8 cellular contexts compared by ENCODE assay signal in the genomic region with DNA sequence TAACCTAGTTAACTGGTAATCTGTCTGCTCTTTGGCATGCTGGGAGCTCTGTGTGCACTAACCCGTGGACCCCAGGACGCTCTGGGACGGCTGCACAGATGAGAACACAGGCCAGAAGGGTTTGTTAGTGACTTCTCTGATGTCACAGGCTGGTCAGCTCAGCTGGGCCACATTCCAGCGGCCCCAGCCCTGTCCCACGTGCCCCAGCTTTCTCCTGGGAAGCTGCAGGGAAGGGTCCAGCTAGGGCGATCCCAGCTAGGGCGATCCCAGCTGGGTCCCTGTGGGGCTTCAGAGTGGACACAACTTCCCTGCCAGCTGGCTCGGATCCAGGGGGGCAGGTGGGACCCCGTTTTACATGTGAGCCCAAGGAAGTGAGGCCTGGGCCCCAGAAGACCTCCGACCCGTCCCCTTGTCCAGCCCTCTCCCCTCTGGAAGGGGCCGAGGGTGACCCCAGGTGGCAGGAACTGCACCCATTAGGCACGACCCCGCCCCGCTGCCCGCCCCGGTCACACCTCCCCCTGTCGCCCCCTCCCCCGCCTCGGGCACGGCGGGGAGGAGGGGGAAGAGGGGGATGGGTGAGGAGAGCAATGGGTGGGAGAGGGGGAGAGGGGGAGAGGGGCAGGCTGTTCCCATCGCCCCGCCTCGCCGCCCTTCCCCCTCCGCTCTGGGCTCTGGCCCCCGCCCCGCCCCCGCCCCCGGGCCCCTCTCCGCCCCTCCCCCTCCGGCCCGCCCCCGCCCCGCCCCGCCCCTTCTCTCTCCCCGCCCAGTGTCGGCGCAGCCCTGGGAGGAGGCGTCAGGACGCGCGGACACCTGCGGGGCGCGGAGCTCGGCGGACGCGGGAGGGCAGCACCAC.
DNase-seq lines count a peak whose midpoint lies in the region; FAIRE-seq and TF ChIP-seq lines count a peak whose summit lies in the region.

No MANE protein-coding gene starts in this region.

- no peak overlapping the region for H3K4me3 Mint-ChIP-seq in activated naive CD8-positive, alpha-beta T cell treated with anti-CD3 and anti-CD28 coated beads for 36 hours

- TF ChIP-seq CTCF in D721Med (IDR thresholded peaks at IDR 0.05; ENCODE audit: insufficient read depth, missing control alignments) (no peak), GM20000 (IDR thresholded peaks at IDR 0.05; ENCODE audit: extremely low read depth, missing control alignments) (no peak)

- peaks cover 4% of the 10 kb centered on the region for H3K4me1 Mint-ChIP-seq in activated naive CD8-positive, alpha-beta T cell treated with anti-CD3 and anti-CD28 coated beads for 36 hours

- H3K9me3 Mint-ChIP-seq in activated naive CD8-positive, alpha-beta T cell treated with anti-CD3 and anti-CD28 coated beads for 36 hours: no peaks in the 10 kb centered on the region

- H3K9me3 ChIP-seq in iPS DF 6.9 (ENCODE audit: control insufficient read depth, insufficient read depth, low read length): no peaks in the 10 kb centered on the region

- H3K27me3 Mint-ChIP-seq in activated naive CD8-positive, alpha-beta T cell treated with anti-CD3 and anti-CD28 coated beads for 36 hours: peaks cover 7% of the 10 kb centered on the region

- H3K27ac ChIP-seq in iPS DF 6.9 (ENCODE audit: low read length) (no peak overlapping the region), skin epidermis (no peak overlapping the region)

- no CpG with 5 or more reads among the region's 51 CpGs for WGBS in iPS DF 6.9 (ENCODE audit: insufficient coverage, insufficient read length)

- H3K4me1 ChIP-seq in iPS DF 6.9 (ENCODE audit: control insufficient read depth, insufficient read depth, low read length): peaks cover 24% of the 10 kb centered on the region

- H3K36me3 Mint-ChIP-seq in activated naive CD8-positive, alpha-beta T cell treated with anti-CD3 and anti-CD28 coated beads for 36 hours: no peaks in the 10 kb centered on the region

- peak; percentile 91 for DNase-seq in D721Med (ENCODE audit: insufficient read length, low spot score)
- DNase-seq in GM20000 (ENCODE audit: low spot score): peak; percentile 93
- DNase-seq in NCI-H1417 treated with DMSO at 0.1 percent for 48 hours (lab: John Stamatoyannopoulos, UW): peak; percentile 50
- DNase-seq in activated naive CD8-positive, alpha-beta T cell treated with anti-CD3 and anti-CD28 coated beads for 36 hours: peak; percentile 35
- no peak for DNase-seq in iPS DF 6.9 (ENCODE audit: low read depth, low spot score)
- no peak for DNase-seq in NCI-H446 (lab: John Stamatoyannopoulos, UW)
- no peak for DNase-seq in Ammon's horn (ENCODE audit: low spot score)

- no peak overlapping the region for H3K27ac Mint-ChIP-seq in activated naive CD8-positive, alpha-beta T cell treated with anti-CD3 and anti-CD28 coated beads for 36 hours

- no peaks in the 10 kb centered on the region; the same call in 1 of the 2 replicates for H3K27me3 ChIP-seq in iPS DF 6.9 (ENCODE audit: control insufficient read depth, insufficient read depth, low read length)

- H3K4me3 ChIP-seq in iPS DF 6.9 (ENCODE audit: low read length) (peak overlapping the region; percentile 53; the same call in 1 of the 2 replicates), skin epidermis (peak overlapping the region in 5 of 7 experiments; percentile 8 to 47 (median 34))

- no peak for FAIRE-seq in D721Med (lab: Jason Lieb, UNC)

- H3K36me3 ChIP-seq in iPS DF 6.9 (ENCODE audit: control insufficient read depth, insufficient read depth, low read length): no peaks in the 10 kb centered on the region; the same call in 1 of the 2 replicates

Comparison
In these comparisons a context has a peak if more than half of its experiments do, and no peak if none do; other contexts are left out.
1. DNase-seq: peak in D721Med (single experiment), GM20000 (single experiment), NCI-H1417 treated with DMSO at 0.1 percent for 48 hours (single experiment) and activated naive CD8-positive, alpha-beta T cell treated with anti-CD3 and anti-CD28 coated beads for 36 hours (single experiment); none in iPS DF 6.9 (single experiment), NCI-H446 (0 of 2) and Ammon's horn (single experiment).